In genomic region chr12:124352839-124353238, GRCh38 we compare ENCODE assay signal across 8 cellular contexts. TPM values are rescaled to one million over a fixed set of nuclear protein-coding genes. Genes with fewer than 3 reads are reported as not detected.
DNase-seq lines count a peak whose midpoint lies in the region; ATAC-seq, FAIRE-seq and TF ChIP-seq lines count a peak whose summit lies in the region.

No MANE protein-coding gene starts in this region.

- no peak overlapping the region for H3K9ac ChIP-seq in smooth muscle cell (ENCODE audit: low read depth)

- no peaks in the 10 kb centered on the region for H3K9me3 Mint-ChIP-seq in T-helper 2 cell treated with Interferon-gamma antibody and Interleukin-4, amounts not matched to agents 5 μg/mL and 100 μg/mL, for 36 hours

- H3K79me2 ChIP-seq in smooth muscle cell (ENCODE audit: low read depth): no peaks in the 10 kb centered on the region

- H3K36me3 ChIP-seq in bronchial epithelial cell (ENCODE audit: control insufficient read depth, insufficient read depth, low read length) (peaks cover 40% of the 10 kb centered on the region), right lobe of liver (peaks cover 3 to 23% (median 13%) of the 10 kb centered on the region in 4 donors), smooth muscle cell (ENCODE audit: low read depth) (peaks cover 18% of the 10 kb centered on the region)

- H3K9me3 ChIP-seq in right lobe of liver (no peaks in the 10 kb centered on the region), smooth muscle cell (replicated peaks; ENCODE audit: low read depth) (no peaks in the 10 kb centered on the region)

- H4K20me1 ChIP-seq in smooth muscle cell (ENCODE audit: low read depth): peaks cover 81% of the 10 kb centered on the region

- H3K4me1 ChIP-seq in right lobe of liver: peaks cover 0 to 13% (median 0%) of the 10 kb centered on the region in 4 donors
- H3K4me1 ChIP-seq in smooth muscle cell (ENCODE audit: low read depth): no peaks in the 10 kb centered on the region

- intact Hi-C loops in right lobe of liver (cut with DNase I): loop anchor here in 1 of 2 donors (10.0 kb wide), 1 partner anchor 412 kb away; no protein-coding TSS in a partner anchor

- DNase-seq in AG10803 (ENCODE audit: low read depth): peak; percentile 55
- peak; percentile 81 for DNase-seq in HuH-7.5 (ENCODE audit: low spot score)
- peak; percentile 4 for DNase-seq in bronchial epithelial cell (ENCODE audit: low read depth)
- DNase-seq in right lobe of liver: peak; percentile 72 to 78 (median 74)
- DNase-seq in smooth muscle cell (lab: John Stamatoyannopoulos, UW; ENCODE audit: unreplicated experiment): no peak
- DNase-seq in T-helper 2 cell treated with Interferon-gamma antibody and Interleukin-4, amounts not matched to agents 5 μg/mL and 100 μg/mL, for 36 hours (ENCODE audit: low spot score): no peak
- DNase-seq in KG1 (lab: John Stamatoyannopoulos, UW): no peak

- no peak for TF ChIP-seq POLR2A in right lobe of liver (IDR thresholded peaks at IDR 0.05)

- 28% methylated on average over 8 of the region's 9 CpGs for WGBS in right lobe of liver (ENCODE audit: insufficient coverage, low coverage, low lambda C conversion rate, missing lambda C conversion rate)
- WGBS in smooth muscle cell (ENCODE audit: low lambda C conversion rate): 80% methylated on average over 9 of the region's 9 CpGs

- H3F3A ChIP-seq in smooth muscle cell (ENCODE audit: low read depth): no peaks in the 10 kb centered on the region

- no peak overlapping the region for H3K4me3 Mint-ChIP-seq in T-helper 2 cell treated with Interferon-gamma antibody and Interleukin-4, amounts not matched to agents 5 μg/mL and 100 μg/mL, for 36 hours

- H3K4me1 Mint-ChIP-seq in T-helper 2 cell treated with Interferon-gamma antibody and Interleukin-4, amounts not matched to agents 5 μg/mL and 100 μg/mL, for 36 hours (ENCODE audit: low read depth): no peaks in the 10 kb centered on the region

- ATAC-seq in right lobe of liver: peak; percentile 57 to 78 (median 75)
- no peak for ATAC-seq in GM18873 (IDR thresholded peaks at IDR 0.05; ENCODE audit: low FRiP score, unreplicated experiment)

- H3K36me3 Mint-ChIP-seq in T-helper 2 cell treated with Interferon-gamma antibody and Interleukin-4, amounts not matched to agents 5 μg/mL and 100 μg/mL, for 36 hours (ENCODE audit: low read depth): peaks cover 12% of the 10 kb centered on the region

- H3K4me3 ChIP-seq in AG10803 (ENCODE audit: low read length) (no peak overlapping the region), bronchial epithelial cell (ENCODE audit: low read depth, low read length) (no peak overlapping the region), right lobe of liver (no peak overlapping the region), smooth muscle cell (no peak overlapping the region)

- H3K27ac Mint-ChIP-seq in T-helper 2 cell treated with Interferon-gamma antibody and Interleukin-4, amounts not matched to agents 5 μg/mL and 100 μg/mL, for 36 hours: no peak overlapping the region

- FAIRE-seq in bronchial epithelial cell (lab: Jason Lieb, UNC): no peak

- H3K27me3 ChIP-seq in bronchial epithelial cell (ENCODE audit: control insufficient read depth, insufficient read depth, low read length) (no peaks in the 10 kb centered on the region), right lobe of liver (no peaks in the 10 kb centered on the region), smooth muscle cell (ENCODE audit: low read depth) (no peaks in the 10 kb centered on the region)

- no peak overlapping the region for H3K4me2 ChIP-seq in smooth muscle cell

- no peak overlapping the region for H3K27ac ChIP-seq in right lobe of liver
- H3K27ac ChIP-seq in smooth muscle cell (ENCODE audit: low read depth): no peak overlapping the region

- TF ChIP-seq CTCF in AG10803 (conservative IDR thresholded peaks at IDR 0.05; ENCODE audit: low read length): no peak
- no peak for TF ChIP-seq CTCF in bronchial epithelial cell (IDR thresholded peaks at IDR 0.05; ENCODE audit: insufficient read depth, low read length, severe bottlenecking)
- no peak for TF ChIP-seq CTCF in right lobe of liver (IDR thresholded peaks at IDR 0.05)
- no peak for TF ChIP-seq CTCF in smooth muscle cell (IDR thresholded peaks at IDR 0.05; ENCODE audit: borderline replicate concordance, insufficient read depth, poor library complexity, severe bottlenecking)

- no peaks in the 10 kb centered on the region for H3K27me3 Mint-ChIP-seq in T-helper 2 cell treated with Interferon-gamma antibody and Interleukin-4, amounts not matched to agents 5 μg/mL and 100 μg/mL, for 36 hours (ENCODE audit: low read depth)

- no peak overlapping the region for H2AFZ ChIP-seq in smooth muscle cell (ENCODE audit: low read depth)

RNA-seq across cellular contexts. Expression of gene RFLNA, which starts 57.9 kb away (rescaled TPM):
- not detected in 2 replicates for total RNA-seq in bronchial epithelial cell
- total RNA-seq in right lobe of liver: under 1 TPM in 2 of 6 experiments, not detected in 4; 0.12 to 0.31 TPM
- 22.9 and 30.2 TPM in 2 replicates for total RNA-seq in smooth muscle cell
- 37.2 and 51.5 TPM in 2 replicates for polyA plus RNA-seq in smooth muscle cell

Comparison
In these comparisons a context has a peak if more than half of its experiments do, and no peak if none do; other contexts are left out.
1. DNase-seq: peak in AG10803 (single experiment), HuH-7.5 (single experiment), bronchial epithelial cell (single experiment) and right lobe of liver (3 of 3); none in smooth muscle cell (single experiment), T-helper 2 cell treated with Interferon-gamma antibody and Interleukin-4, amounts not matched to agents 5 μg/mL and 100 μg/mL, for 36 hours (single experiment) and KG1 (single experiment).
2. RNA of gene RFLNA, which starts 57.9 kb away (total RNA-seq): 22.9 to 30.2 TPM in smooth muscle cell; 0.12 to 0.31 TPM in right lobe of liver and not detected in bronchial epithelial cell; every median in the first group is over 10 times any median in the second.